Comparison of ENCODE assay signal across 8 cellular contexts in the genomic region with DNA sequence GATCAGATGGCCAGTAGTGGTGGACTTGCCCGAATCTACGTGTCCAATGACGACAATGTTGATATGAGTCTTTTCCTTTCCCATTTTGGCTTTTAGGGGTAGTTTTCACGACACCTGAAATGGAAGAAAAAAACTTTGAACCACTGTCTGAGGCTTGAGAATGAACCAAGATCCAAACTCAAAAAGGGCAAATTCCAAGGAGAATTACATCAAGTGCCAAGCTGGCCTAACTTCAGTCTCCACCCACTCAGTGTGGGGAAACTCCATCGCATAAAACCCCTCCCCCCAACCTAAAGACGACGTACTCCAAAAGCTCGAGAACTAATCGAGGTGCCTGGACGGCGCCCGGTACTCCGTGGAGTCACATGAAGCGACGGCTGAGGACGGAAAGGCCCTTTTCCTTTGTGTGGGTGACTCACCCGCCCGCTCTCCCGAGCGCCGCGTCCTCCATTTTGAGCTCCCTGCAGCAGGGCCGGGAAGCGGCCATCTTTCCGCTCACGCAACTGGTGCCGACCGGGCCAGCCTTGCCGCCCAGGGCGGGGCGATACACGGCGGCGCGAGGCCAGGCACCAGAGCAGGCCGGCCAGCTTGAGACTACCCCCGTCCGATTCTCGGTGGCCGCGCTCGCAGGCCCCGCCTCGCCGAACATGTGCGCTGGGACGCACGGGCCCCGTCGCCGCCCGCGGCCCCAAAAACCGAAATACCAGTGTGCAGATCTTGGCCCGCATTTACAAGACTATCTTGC. TPM values are rescaled to one million over a fixed set of nuclear protein-coding genes. Genes with fewer than 3 reads are reported as not detected.
DNase-seq lines count a peak whose midpoint lies in the region; ATAC-seq and TF ChIP-seq lines count a peak whose summit lies in the region.

No MANE protein-coding gene starts in this region.

- no peak for ATAC-seq in HG03159 (IDR thresholded peaks at IDR 0.05; ENCODE audit: unreplicated experiment)

- DNase-seq in AG08395 (ENCODE audit: low spot score): peak; percentile 31
- peak; percentile 72 for DNase-seq in NCI-H460 (ENCODE audit: extremely low read depth, low read depth)
- DNase-seq in activated CD8-positive, alpha-beta memory T cell treated with anti-CD3 and anti-CD28 coated beads for 1 hour (ENCODE audit: extremely low read depth in 1 of 2, low read depth in 1 of 2): peak; percentile 54 to 64
- peak; percentile 86 for DNase-seq in lung microvascular endothelial cell (ENCODE audit: low read depth in 2 of 2)
- peak; percentile 63 to 77 (median 70) for DNase-seq in stimulated activated CD4-positive, alpha-beta T cell treated with anti-CD3 and anti-CD28 coated beads, TNF-alpha, amount 100 ng/mL, for 1 hour (ENCODE audit: low read depth in 3 of 3, low spot score in 1 of 3)

- peak overlapping the region; percentile 76 for H3K27ac ChIP-seq in ectodermal cell (ENCODE audit: insufficient read depth, low read depth, low read length, poor library complexity, severe bottlenecking)

- H3K4me1 ChIP-seq in ectodermal cell (ENCODE audit: control insufficient read depth, insufficient read depth, low read length): peaks cover 14% of the 10 kb centered on the region

- peak; percentile 54 for TF ChIP-seq POLR2A in GM19193 (IDR thresholded peaks at IDR 0.05; ENCODE audit: extremely low read depth, insufficient read depth, insufficient read length)

- H3K36me3 ChIP-seq in ectodermal cell (ENCODE audit: control insufficient read depth, insufficient read depth, low read length): peaks cover 43% of the 10 kb centered on the region

- no peaks in the 10 kb centered on the region for H3K9me3 ChIP-seq in ectodermal cell (ENCODE audit: control insufficient read depth, low read length)

- WGBS in ectodermal cell, 2 experiments: 0% methylated on average over 54 of the region's 55 CpGs

- peak overlapping the region; percentile 66 for H3K4me3 ChIP-seq in ectodermal cell (ENCODE audit: insufficient read depth, low read depth, low read length)

- H3K27me3 ChIP-seq in ectodermal cell (ENCODE audit: control insufficient read depth, insufficient read depth, low read length, poor library complexity, severe bottlenecking): peaks cover 15% of the 10 kb centered on the region

RNA-seq across cellular contexts. Expression of a gene that starts 0.7 kb away (rescaled TPM):
- 15,595 and 16,429 TPM in 2 replicates for total RNA-seq in NCI-H460 (2014; rRNA removed; shearing (Covaris generic))
- polyA plus RNA-seq in NCI-H460 (2014; cell fraction: nucleus; rRNA removed): 5,156 and 5,429 TPM in 2 replicates
- polyA plus RNA-seq in ectodermal cell (2013, experiment 1 of 4): 12,851 TPM
- polyA plus RNA-seq in ectodermal cell (2013, experiment 2 of 4): 12,629 TPM
- polyA plus RNA-seq in ectodermal cell (2013, experiment 3 of 4): 9,874 TPM
- 10,984 TPM for polyA plus RNA-seq in ectodermal cell (2013, experiment 4 of 4)
- total RNA-seq in lung microvascular endothelial cell: 18,098 and 18,972 TPM in 2 replicates

RNA-seq across cellular contexts. Expression of a gene that starts 58.6 kb away (rescaled TPM):
- total RNA-seq in NCI-H460 (2014; rRNA removed; shearing (Covaris generic)): 41.9 and 50.7 TPM in 2 replicates
- polyA plus RNA-seq in NCI-H460 (2014; cell fraction: nucleus; rRNA removed): 53.5 and 54.9 TPM in 2 replicates
- 25.4 TPM for polyA plus RNA-seq in ectodermal cell (2013, experiment 1 of 4)
- 22.4 TPM for polyA plus RNA-seq in ectodermal cell (2013, experiment 2 of 4)
- 25.4 TPM for polyA plus RNA-seq in ectodermal cell (2013, experiment 3 of 4)
- 23.8 TPM for polyA plus RNA-seq in ectodermal cell (2013, experiment 4 of 4)
- total RNA-seq in lung microvascular endothelial cell: 14.6 and 22.0 TPM in 2 replicates

Comparison
In these comparisons a context has a peak if more than half of its experiments do, and no peak if none do; other contexts are left out.
1. DNase-seq: peak in every context shown above with its lines; median percentile 86 in lung microvascular endothelial cell; 72 in NCI-H460; 70 in stimulated activated CD4-positive, alpha-beta T cell treated with anti-CD3 and anti-CD28 coated beads, TNF-alpha, amount 100 ng/mL, for 1 hour; 59 in activated CD8-positive, alpha-beta memory T cell treated with anti-CD3 and anti-CD28 coated beads for 1 hour; 31 in AG08395.